29 cellular contexts compared by ENCODE assay signal in the genomic region with DNA sequence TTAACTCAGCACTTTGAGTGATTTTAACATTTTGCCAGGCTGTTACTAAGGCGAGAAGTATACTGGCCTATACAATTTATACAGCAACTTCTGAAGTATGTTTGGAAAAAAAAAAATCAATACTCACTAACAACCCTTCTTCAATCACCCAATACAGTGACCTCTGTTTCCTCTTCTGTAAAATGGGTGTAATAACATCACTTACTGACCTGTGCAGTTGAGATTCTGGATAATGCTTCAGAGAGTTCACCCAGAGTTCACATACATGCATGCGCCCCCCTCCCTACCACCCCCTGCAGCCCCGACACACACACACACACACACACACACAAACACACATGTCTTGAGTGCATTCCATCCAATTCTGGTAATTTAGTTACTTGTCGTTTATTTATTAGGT. TPM values are rescaled to one million over a fixed set of nuclear protein-coding genes. Genes with fewer than 3 reads are reported as not detected.
"Had no signal": no experiment of that assay in that cellular context is flagged by ENCODE, and none has a peak within 500 bp of the region (broad histone marks: within the 10 kb centered on the region; RNA-seq: fewer than 3 reads in every experiment).

No MANE protein-coding gene starts in this region.

- H3K27me3 ChIP-seq: suprapubic skin, testis, thyroid gland, tibial artery, tibial nerve, transverse colon, upper lobe of left lung, upper lobe of right lung, uterus, vagina had no signal

- FAIRE-seq: urothelium cell line had no signal

- ATAC-seq: stimulated activated effector memory CD8-positive, alpha-beta T cell treated with anti-CD3 and anti-CD28 coated beads, Interleukin-12 subunit alpha, Interleukin-12 subunit beta, amount 100 ng/mL, for 72 hours; stimulated activated memory B cell treated with anti-CD40 and anti-IgM and Interleukin-4, amounts not matched to agents 10 μg/mL and 1 μg/mL and 100 μg/mL, for 72 hours; stimulated activated naive B cell treated with anti-CD40 and anti-IgM and Interleukin-4, amounts not matched to agents 10 μg/mL and 1 μg/mL and 100 μg/mL, for 72 hours; stimulated activated naive CD8-positive, alpha-beta T cell treated with anti-CD3 and anti-CD28 coated beads, Interleukin-15, amount 100 ng/mL, for 72 hours; stimulated activated naive CD8-positive, alpha-beta T cell treated with anti-CD3 and anti-CD28 coated beads, Interleukin-15, Interleukin-2, amounts not matched to agents 100 U/mL and 50 U/mL, for 24 hours; upper lobe of right lung had no signal

- H3K4me3 ChIP-seq: stomach, suprapubic skin, testis, thoracic aorta, thyroid gland, tibial artery, tibial nerve, transverse colon, upper lobe of left lung, upper lobe of right lung, uterus, vagina had no signal

- H3K4me1 ChIP-seq: stomach, suprapubic skin, testis, thyroid gland, tibial artery, tibial nerve, transverse colon, upper lobe of left lung, upper lobe of right lung, uterus, vagina had no signal

- DNase-seq: stimulated activated CD4-positive, alpha-beta T cell treated with anti-CD3 and anti-CD28 coated beads, Interleukin-2, amount 100 ng/mL, for 48 hours; stimulated activated CD4-positive, alpha-beta T cell treated with anti-CD3 and anti-CD28 coated beads, Interleukin-4, amount 100 ng/mL, for 1 hour; stimulated activated CD4-positive, alpha-beta T cell treated with anti-CD3 and anti-CD28 coated beads, Interleukin-4, amount 100 ng/mL, for 24 hours; stimulated activated CD4-positive, alpha-beta T cell treated with anti-CD3 and anti-CD28 coated beads, Interleukin-4, amount 100 ng/mL, for 4 hours; stimulated activated CD8-positive, alpha-beta memory T cell treated with anti-CD3 and anti-CD28 coated beads, Interleukin-4, amount 100 ng/mL, for 48 hours; stimulated activated naive B cell treated with anti-CD40 and anti-IgM and Interleukin-4, amounts not matched to agents 10 μg/mL and 1 μg/mL and 100 μg/mL, for 72 hours; stimulated activated naive CD4-positive, alpha-beta T cell; stimulated activated naive CD4-positive, alpha-beta T cell treated with Interleukin-2 at 50 U/mL for 16 hours; stimulated activated naive CD8-positive, alpha-beta T cell treated with anti-CD3 and anti-CD28 coated beads, Interleukin-15, amount 100 ng/mL, for 72 hours; stimulated activated naive CD8-positive, alpha-beta T cell treated with anti-CD3 and anti-CD28 coated beads, Interleukin-15, Interleukin-2, amounts not matched to agents 100 U/mL and 50 U/mL, for 24 hours; stomach; substantia nigra; testis; thyroid gland; tibial artery; transverse colon; trophoblast cell; upper lobe of left lung; upper lobe of right lung; uterus had no signal

- H3K36me3 ChIP-seq: stomach, suprapubic skin, thoracic aorta, thyroid gland, tibial artery, tibial nerve, transverse colon, upper lobe of left lung, upper lobe of right lung, uterus, vagina had no signal

- H3K9me3 ChIP-seq: stomach, suprapubic skin, testis, thoracic aorta, thyroid gland, tibial artery, tibial nerve, transverse colon, upper lobe of left lung, upper lobe of right lung, uterus, vagina had no signal

- H3K27ac ChIP-seq: stomach, suprapubic skin, testis, thoracic aorta, thyroid gland, tibial artery, tibial nerve, transverse colon, upper lobe of left lung, upper lobe of right lung, uterus, vagina had no signal

RNA-seq across cellular contexts. Expression of gene PAH, which starts 9.1 kb away (rescaled TPM):
- total RNA-seq: subcutaneous adipose tissue, thoracic aorta, transverse colon, upper lobe of right lung, vagina had no signal

RNA-seq across cellular contexts. Expression of gene ASCL1, which starts 49.6 kb away (rescaled TPM):
- total RNA-seq: subcutaneous adipose tissue, suprapubic skin, thoracic aorta, transverse colon, upper lobe of right lung, ureter, vagina had no signal
